In genomic region chr17:82890926-82891678, GRCh38 we compare ENCODE assay signal across 18 cellular contexts. TPM values are rescaled to one million over a fixed set of nuclear protein-coding genes. Genes with fewer than 3 reads are reported as not detected.
A peak's percentile ranks its signal among the peaks of the same experiment; 100 is the strongest.
DNase-seq lines count a peak whose midpoint lies in the region; ATAC-seq and TF ChIP-seq lines count a peak whose summit lies in the region.
"Had no signal": no experiment of that assay in that cellular context is flagged by ENCODE, and none has a peak within 500 bp of the region (broad histone marks: within the 10 kb centered on the region; RNA-seq: fewer than 3 reads in every experiment).

No MANE protein-coding gene starts in this region.

- intact Hi-C loops in activated CD4-positive, alpha-beta T cell treated with anti-CD3 and anti-CD28 coated beads for 36 hours (cut with DNase I, micrococcal nuclease), result no loop called here
- intact Hi-C loops in PC-3 (cut with micrococcal nuclease), result no loop called here

- no peak for TF ChIP-seq CTCF in PC-3 (conservative IDR thresholded peaks at IDR 0.05; ENCODE audit: low read depth, low read length)

- H3K4me1 ChIP-seq in PC-3 (ENCODE audit: insufficient read depth, low read length), result peaks cover 39% of the 10 kb centered on the region

- H3K27me3 Mint-ChIP-seq in activated CD4-positive, alpha-beta T cell treated with anti-CD3 and anti-CD28 coated beads for 36 hours, result no peaks in the 10 kb centered on the region
- peaks cover 9 to 17% (median 9%) of the 10 kb centered on the region in 3 donors for H3K27me3 Mint-ChIP-seq in immature natural killer cell (ENCODE audit: low read depth in 3 of 3)
- H3K27me3 Mint-ChIP-seq: stimulated activated naive CD8-positive, alpha-beta T cell treated with anti-CD3 and anti-CD28 coated beads, Interleukin-15, Interleukin-2, amounts not matched to agents 100 ng/mL and 50 ng/mL, for 24 hours had no signal

- no TSS peak for BruUV-seq in PC-3 (replicated peaks; lab: Mats Ljungman, UMichigan)

- ATAC-seq in activated CD4-positive, alpha-beta T cell treated with anti-CD3 and anti-CD28 coated beads for 36 hours, result no peak
- ATAC-seq in PC-3, result no peak
- ATAC-seq in stimulated activated effector memory CD8-positive, alpha-beta T cell treated with anti-CD3 and anti-CD28 coated beads, Interleukin-12 subunit alpha, Interleukin-12 subunit beta, amount 100 ng/mL, for 72 hours, result no peak
- no peak for ATAC-seq in HG03095 (IDR thresholded peaks at IDR 0.05; ENCODE audit: unreplicated experiment)

- peaks cover 42% of the 10 kb centered on the region for H3K4me1 Mint-ChIP-seq in activated CD4-positive, alpha-beta T cell treated with anti-CD3 and anti-CD28 coated beads for 36 hours
- peaks cover 48 to 50% of the 10 kb centered on the region in 2 donors for H3K4me1 Mint-ChIP-seq in immature natural killer cell
- H3K4me1 Mint-ChIP-seq in stimulated activated effector memory CD8-positive, alpha-beta T cell treated with anti-CD3 and anti-CD28 coated beads, Interleukin-12 subunit alpha, Interleukin-12 subunit beta, amount 100 ng/mL, for 72 hours, result peaks cover 46% of the 10 kb centered on the region

- peak overlapping the region; percentile 79 for H3K9ac ChIP-seq in PC-3 (ENCODE audit: low read length)

- no peaks in the 10 kb centered on the region for H3K9me3 Mint-ChIP-seq in activated CD4-positive, alpha-beta T cell treated with anti-CD3 and anti-CD28 coated beads for 36 hours (ENCODE audit: low read depth)
- peaks cover 0 to 2% (median 0%) of the 10 kb centered on the region in 6 donors for H3K9me3 Mint-ChIP-seq in immature natural killer cell
- H3K9me3 Mint-ChIP-seq in stimulated activated effector memory CD8-positive, alpha-beta T cell treated with anti-CD3 and anti-CD28 coated beads, Interleukin-12 subunit alpha, Interleukin-12 subunit beta, amount 100 ng/mL, for 72 hours, result no peaks in the 10 kb centered on the region
- H3K9me3 Mint-ChIP-seq: stimulated activated naive CD8-positive, alpha-beta T cell treated with anti-CD3 and anti-CD28 coated beads, Interleukin-15, Interleukin-2, amounts not matched to agents 100 ng/mL and 50 ng/mL, for 24 hours had no signal

- peak overlapping the region; percentile 100 for H3K27ac ChIP-seq in PC-3 (ENCODE audit: low read length)
- H3K27ac ChIP-seq: brain microvascular endothelial cell had no signal

- no peak overlapping the region for H3K4me3 ChIP-seq in PC-3 (ENCODE audit: low read length)

- no peak overlapping the region for H3K4me2 ChIP-seq in PC-3 (ENCODE audit: low read length)

- no peak overlapping the region for H2AFZ ChIP-seq in PC-3 (ENCODE audit: low read length)

- H3F3A ChIP-seq in PC-3 (ENCODE audit: low read length, unreplicated experiment), result no peaks in the 10 kb centered on the region

- no peaks in the 10 kb centered on the region for H4K20me1 ChIP-seq in PC-3 (ENCODE audit: low read length)

- CTCF ChIA-PET in activated CD4-positive, alpha-beta T cell treated with anti-CD3 and anti-CD28 coated beads for 36 hours (lab: Charles Lee), result no interaction called here
- CTCF ChIA-PET in PC-3 (lab: Charles Lee), result no interaction called here

- no peaks in the 10 kb centered on the region for H3K9me3 ChIP-seq in PC-3 (ENCODE audit: low read length)

- no peak overlapping the region for H3K4me3 Mint-ChIP-seq in activated CD4-positive, alpha-beta T cell treated with anti-CD3 and anti-CD28 coated beads for 36 hours
- peak overlapping the region in 1 of 5 donors; percentile 7 for H3K4me3 Mint-ChIP-seq in immature natural killer cell
- no peak overlapping the region for H3K4me3 Mint-ChIP-seq in stimulated activated effector memory CD8-positive, alpha-beta T cell treated with anti-CD3 and anti-CD28 coated beads, Interleukin-12 subunit alpha, Interleukin-12 subunit beta, amount 100 ng/mL, for 72 hours
- H3K4me3 Mint-ChIP-seq: stimulated activated naive CD8-positive, alpha-beta T cell treated with anti-CD3 and anti-CD28 coated beads, Interleukin-15, Interleukin-2, amounts not matched to agents 100 ng/mL and 50 ng/mL, for 24 hours had no signal

- peak overlapping the region; percentile 4 for H3K27ac Mint-ChIP-seq in activated CD4-positive, alpha-beta T cell treated with anti-CD3 and anti-CD28 coated beads for 36 hours
- peak overlapping the region in 5 of 6 donors; percentile 69 to 94 (median 91) for H3K27ac Mint-ChIP-seq in immature natural killer cell
- H3K27ac Mint-ChIP-seq in stimulated activated effector memory CD8-positive, alpha-beta T cell treated with anti-CD3 and anti-CD28 coated beads, Interleukin-12 subunit alpha, Interleukin-12 subunit beta, amount 100 ng/mL, for 72 hours, result peak overlapping the region; percentile 12

- no peaks in the 10 kb centered on the region for H3K27me3 ChIP-seq in PC-3 (ENCODE audit: low read length)
- H3K27me3 ChIP-seq: brain microvascular endothelial cell had no signal

- DNase-seq in activated CD4-positive, alpha-beta T cell treated with anti-CD3 and anti-CD28 coated beads for 36 hours, result no peak
- no peak for DNase-seq in activated CD4-positive, alpha-beta T cell treated with anti-CD3 and anti-CD28 coated beads for 48 hours
- DNase-seq in PC-3 (no peak), immature natural killer cell (no peak), AG08396 (ENCODE audit: low spot score) (no peak), UCSD-AML1 (lab: John Stamatoyannopoulos, UW; ENCODE audit: unreplicated experiment) (no peak)
- no peak for DNase-seq in stimulated activated effector memory CD8-positive, alpha-beta T cell treated with anti-CD3 and anti-CD28 coated beads, Interleukin-12 subunit alpha, Interleukin-12 subunit beta, amount 100 ng/mL, for 72 hours (ENCODE audit: low spot score in 2 of 2)
- DNase-seq: activated effector memory CD4-positive, alpha-beta T cell treated with anti-CD3 and anti-CD28 coated beads, Interleukin-2, amount 50 U/mL, for 16 hours; brain microvascular endothelial cell; NCI-H1436 treated with DMSO at 0.1 percent for 48 hours; NCI-H510A treated with DMSO at 0.1 percent for 48 hours; nucleus accumbens; OCI-M1 had no signal

- H3K36me3 Mint-ChIP-seq in activated CD4-positive, alpha-beta T cell treated with anti-CD3 and anti-CD28 coated beads for 36 hours (ENCODE audit: low read depth), result peaks cover 24% of the 10 kb centered on the region
- peaks cover 12 to 46% (median 40%) of the 10 kb centered on the region in 3 donors for H3K36me3 Mint-ChIP-seq in immature natural killer cell
- H3K36me3 Mint-ChIP-seq in stimulated activated effector memory CD8-positive, alpha-beta T cell treated with anti-CD3 and anti-CD28 coated beads, Interleukin-12 subunit alpha, Interleukin-12 subunit beta, amount 100 ng/mL, for 72 hours, result peaks cover 58% of the 10 kb centered on the region

- no peaks in the 10 kb centered on the region for H3K9me2 ChIP-seq in PC-3 (replicated peaks; ENCODE audit: low read length)

- POLR2A ChIA-PET in activated CD4-positive, alpha-beta T cell treated with anti-CD3 and anti-CD28 coated beads for 36 hours (lab: Charles Lee), result no interaction called here
- POLR2A ChIA-PET in PC-3 (lab: Charles Lee; ENCODE audit: unreplicated experiment), result no interaction called here

- H3K79me2 ChIP-seq in PC-3 (ENCODE audit: low read length), result peaks cover 12% of the 10 kb centered on the region

- no peaks in the 10 kb centered on the region for H3K36me3 ChIP-seq in PC-3 (ENCODE audit: low read depth, low read length)
- H3K36me3 ChIP-seq: brain microvascular endothelial cell had no signal

RNA-seq across cellular contexts. Expression of gene ZNF750, which starts 51.3 kb away (rescaled TPM):
- total RNA-seq in activated CD4-positive, alpha-beta T cell treated with anti-CD3 and anti-CD28 coated beads for 36 hours, result not detected
- total RNA-seq in PC-3 (2014; rRNA removed), result not detected in 2 replicates
- polyA plus RNA-seq in immature natural killer cell, result under 1 TPM in 1 of 3 donors, not detected in 2; 0.11 TPM
- total RNA-seq: activated CD8-positive, alpha-beta memory T cell treated with anti-CD3 and anti-CD28 coated beads for 36 hours; LHCN-M2; skeletal muscle tissue had no signal

Comparison
In these comparisons a context has a peak if more than half of its experiments do, and no peak if none do; other contexts are left out.
1. H3K27ac Mint-ChIP-seq: peak in every context shown above with its lines; median percentile 91 in immature natural killer cell; 12 in stimulated activated effector memory CD8-positive, alpha-beta T cell treated with anti-CD3 and anti-CD28 coated beads, Interleukin-12 subunit alpha, Interleukin-12 subunit beta, amount 100 ng/mL, for 72 hours; 4 in activated CD4-positive, alpha-beta T cell treated with anti-CD3 and anti-CD28 coated beads for 36 hours.